ENCODE assay signal across 10 cellular contexts in genomic region chr3:89098964-89099585, GRCh38. TPM values are rescaled to one million over a fixed set of nuclear protein-coding genes. Genes with fewer than 3 reads are reported as not detected.
DNase-seq lines count a peak whose midpoint lies in the region; TF ChIP-seq lines count a peak whose summit lies in the region.
"Had no signal": no experiment of that assay in that cellular context is flagged by ENCODE, and none has a peak within 500 bp of the region (broad histone marks: within the 10 kb centered on the region; RNA-seq: fewer than 3 reads in every experiment).

No MANE protein-coding gene starts in this region.

- H3K27me3 ChIP-seq in AG04450 (ENCODE audit: control insufficient read depth, insufficient read depth, low read length) (no peaks in the 10 kb centered on the region), dorsolateral prefrontal cortex (no peaks in the 10 kb centered on the region)

- POLR2A ChIA-PET in AG04450 (lab: Yijun Ruan, JAX) (no interaction called here), HEK293 (lab: Yijun Ruan, JAX) (no interaction called here)

- intact Hi-C loops in dorsolateral prefrontal cortex (cut with DNase I): no loop called here

- no peak overlapping the region for H3K4me3 ChIP-seq in AG04450 (ENCODE audit: low read depth, low read length)
- no peak overlapping the region for H3K4me3 ChIP-seq in HEK293 (ENCODE audit: low read depth, low read length)
- no peak overlapping the region for H3K4me3 ChIP-seq in LNCaP clone FGC (ENCODE audit: low read depth, low read length)
- no peak overlapping the region for H3K4me3 ChIP-seq in dorsolateral prefrontal cortex

- DNase-seq in AG04450 (ENCODE audit: low read depth, low spot score): peak; percentile 10
- no peak for DNase-seq in LNCaP clone FGC (ENCODE audit: low read depth)
- peak; percentile 61 for DNase-seq in SKM-1 (lab: John Stamatoyannopoulos, UW; ENCODE audit: unreplicated experiment)
- peak in 2 of 10 donors; percentile 27 to 53 for DNase-seq in dorsolateral prefrontal cortex
- peak; percentile 20 for DNase-seq in midbrain (lab: John Stamatoyannopoulos, UW)
- DNase-seq in NCI-H226: no peak

- CTCF ChIA-PET in AG04450 (lab: Charles Lee) (interaction anchor here (1.0 kb wide), 1 partner anchor 879 kb away, joined by 4 read pairs; no protein-coding TSS in a partner anchor), HEK293 (lab: Yijun Ruan, JAX) (interaction anchor here (0.7 to 1.5 kb wide), 3 partner anchors 84 to 993 kb away, joined by 3 read pairs; no protein-coding TSS in a partner anchor)

- no peaks in the 10 kb centered on the region for H3K4me1 ChIP-seq in HEK293 (ENCODE audit: control insufficient read depth, insufficient read depth, low read length)

- H3K9me3 ChIP-seq in AG04450 (ENCODE audit: control insufficient read depth, insufficient read depth, low read length) (no peaks in the 10 kb centered on the region), HEK293 (ENCODE audit: control insufficient read depth, insufficient read depth, low read depth, low read length) (no peaks in the 10 kb centered on the region)

- no peaks in the 10 kb centered on the region for H3K36me3 ChIP-seq in HEK293 (ENCODE audit: control insufficient read depth in 2 of 2, insufficient read depth in 1 of 2, low read length in 2 of 2)

- H3K27ac ChIP-seq in AG04450 (ENCODE audit: low read depth, low read length): no peak overlapping the region
- H3K27ac ChIP-seq in HEK293 (ENCODE audit: extremely low read depth, low read depth, low read length): no peak overlapping the region
- H3K27ac ChIP-seq in dorsolateral prefrontal cortex: no peak overlapping the region

- TF ChIP-seq CTCF in AG04450 (IDR thresholded peaks at IDR 0.05; ENCODE audit: low read depth, low read length): peak; percentile 99
- TF ChIP-seq CTCF in GM12873 (IDR thresholded peaks at IDR 0.05; ENCODE audit: insufficient read depth, low read depth, low read length, missing control alignments): peak; percentile 93
- TF ChIP-seq CTCF in HEK293 (tag by site-specific recombination; IDR thresholded peaks at IDR 0.05): no peak
- peak; percentile 89 for TF ChIP-seq CTCF in LNCaP clone FGC (IDR thresholded peaks at IDR 0.05; ENCODE audit: control insufficient read depth, extremely low read depth, insufficient read depth)
- peak; percentile 44 to 93 (median 78) for TF ChIP-seq CTCF in dorsolateral prefrontal cortex (IDR thresholded peaks at IDR 0.05 in 54 of 56, conservative IDR thresholded peaks at IDR 0.05 in 2 of 56; ENCODE audit: low read depth in 1 of 56, partially characterized antibody in 56 of 56)

TF ChIP-seq in HEK293, 187 proteins besides CTCF, POLR2A, EP300 and RAD21:
- TF ChIP-seq ZNF2 (tag by site-specific recombination; IDR thresholded peaks at IDR 0.05) (0 out of 2 replicates have a peak, but pooled peaks have one; percentile 26), ZNF654 (tag by site-specific recombination; IDR thresholded peaks at IDR 0.05; ENCODE audit: low read depth) (peak; percentile 35; the same call in 1 of the 2 replicates), TCF7L2 (IDR thresholded peaks at IDR 0.05; ENCODE audit: borderline replicate concordance, low read depth, low read length) (no peak)
TF ChIP-seq in HEK293: peak in this region for 2.

RNA-seq across cellular contexts. Expression of gene EPHA3, which starts 8.3 kb away (rescaled TPM):
- polyA plus RNA-seq in AG04450 (2011; rRNA removed): 0.04 TPM in 2 replicates
- 0.04 and 0.09 TPM in 2 replicates for polyA minus RNA-seq in AG04450 (2011; rRNA and poly(A)+ RNA removed)
- total RNA-seq in dorsolateral prefrontal cortex: 10 to 100 TPM in 37 of 120 experiments, 1 to 10 TPM in 83; 4.4 to 18.2 (median 8.8) TPM
- total RNA-seq: mononuclear cell had no signal
- polyA plus RNA-seq: IgD-negative memory B cell had no signal

Comparison
In these comparisons a context has a peak if more than half of its experiments do, and no peak if none do; other contexts are left out.
1. DNase-seq: peak in AG04450 (single experiment), SKM-1 (single experiment) and midbrain (single experiment); none in LNCaP clone FGC (single experiment) and NCI-H226 (single experiment).